ENCODE assay signal across 1 cellular context in genomic region chr11:65911682-65912568, GRCh38.
TF ChIP-seq lines count a peak whose summit lies in the region.

No MANE protein-coding gene starts in this region.

TF ChIP-seq in SK-N-SH, 30 proteins besides CTCF, POLR2A, EP300 and RAD21:
- TF ChIP-seq TAF1 (IDR thresholded peaks at IDR 0.05; ENCODE audit: borderline replicate concordance, low read depth, low read length) (peak; percentile 31; the same call in 1 of the 2 replicates), MXI1 (IDR thresholded peaks at IDR 0.05; ENCODE audit: low read depth, low read length) (no peak), JUND (IDR thresholded peaks at IDR 0.05) (no peak), NFIC (IDR thresholded peaks at IDR 0.05; ENCODE audit: borderline replicate concordance) (peak; percentile 68), MEF2A (IDR thresholded peaks at IDR 0.05; ENCODE audit: borderline replicate concordance, low read depth) (no peak), USF2 (IDR thresholded peaks at IDR 0.05; ENCODE audit: borderline replicate concordance, low read depth, low read length) (no peak), CHD2 (IDR thresholded peaks at IDR 0.05; ENCODE audit: low read length, partially characterized antibody) (no peak), FOXM1 (IDR thresholded peaks at IDR 0.05; ENCODE audit: low read depth) (no peak), POLR2AphosphoS5 (IDR thresholded peaks at IDR 0.05; ENCODE audit: low read depth, low read length) (peak; percentile 53; the same call in 1 of the 2 replicates), FOSL2 (IDR thresholded peaks at IDR 0.05; ENCODE audit: borderline replicate concordance, low read depth) (peak; percentile 38; the same call in 1 of the 2 replicates), TEAD4 (IDR thresholded peaks at IDR 0.05; ENCODE audit: borderline replicate concordance, insufficient read depth) (no peak), YY1 (IDR thresholded peaks at IDR 0.05; ENCODE audit: low read depth) (no peak), RCOR1 (IDR thresholded peaks at IDR 0.05; ENCODE audit: low read length) (no peak), RFX5 (IDR thresholded peaks at IDR 0.05; ENCODE audit: low read length) (no peak), ELF1 (IDR thresholded peaks at IDR 0.05) (no peak), NRF1 (IDR thresholded peaks at IDR 0.05; ENCODE audit: low read depth, low read length) (no peak), TCF12 (IDR thresholded peaks at IDR 0.05) (peak; percentile 45; the same call in 1 of the 2 replicates), RXRA (IDR thresholded peaks at IDR 0.05; ENCODE audit: borderline replicate concordance, low read depth) (0 out of 2 replicates have a peak, but pooled peaks have one; percentile 7), EZH2phosphoT487 (IDR thresholded peaks at IDR 0.05; ENCODE audit: borderline replicate concordance, low read depth) (no peak), FOXJ3 (CRISPR knock-in tag; IDR thresholded peaks at IDR 0.05) (no peak), SIN3A (IDR thresholded peaks at IDR 0.05; ENCODE audit: borderline replicate concordance, low read depth, low read length) (0 out of 2 replicates have a peak, but pooled peaks have one; percentile 44), GABPA (IDR thresholded peaks at IDR 0.05; ENCODE audit: low read depth) (peak; percentile 50), GATA2 (CRISPR knock-in tag; IDR thresholded peaks at IDR 0.05) (no peak), SMC3 (IDR thresholded peaks at IDR 0.05; ENCODE audit: low read depth, low read length) (peak; percentile 27; the same call in 1 of the 2 replicates), REST (IDR thresholded peaks at IDR 0.05; ENCODE audit: low read depth, low read length) (peak; percentile 64; the same call in 1 of the 2 replicates)
- TF ChIP-seq, protein P1, sequence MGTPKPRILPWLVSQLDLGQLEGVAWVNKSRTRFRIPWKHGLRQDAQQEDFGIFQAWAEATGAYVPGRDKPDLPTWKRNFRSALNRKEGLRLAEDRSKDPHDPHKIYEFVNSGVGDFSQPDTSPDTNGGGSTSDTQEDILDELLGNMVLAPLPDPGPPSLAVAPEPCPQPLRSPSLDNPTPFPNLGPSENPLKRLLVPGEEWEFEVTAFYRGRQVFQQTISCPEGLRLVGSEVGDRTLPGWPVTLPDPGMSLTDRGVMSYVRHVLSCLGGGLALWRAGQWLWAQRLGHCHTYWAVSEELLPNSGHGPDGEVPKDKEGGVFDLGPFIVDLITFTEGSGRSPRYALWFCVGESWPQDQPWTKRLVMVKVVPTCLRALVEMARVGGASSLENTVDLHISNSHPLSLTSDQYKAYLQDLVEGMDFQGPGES (IDR thresholded peaks at IDR 0.05; ENCODE audit: low read depth, low read length) = no peak
- TF ChIP-seq, protein P2, sequence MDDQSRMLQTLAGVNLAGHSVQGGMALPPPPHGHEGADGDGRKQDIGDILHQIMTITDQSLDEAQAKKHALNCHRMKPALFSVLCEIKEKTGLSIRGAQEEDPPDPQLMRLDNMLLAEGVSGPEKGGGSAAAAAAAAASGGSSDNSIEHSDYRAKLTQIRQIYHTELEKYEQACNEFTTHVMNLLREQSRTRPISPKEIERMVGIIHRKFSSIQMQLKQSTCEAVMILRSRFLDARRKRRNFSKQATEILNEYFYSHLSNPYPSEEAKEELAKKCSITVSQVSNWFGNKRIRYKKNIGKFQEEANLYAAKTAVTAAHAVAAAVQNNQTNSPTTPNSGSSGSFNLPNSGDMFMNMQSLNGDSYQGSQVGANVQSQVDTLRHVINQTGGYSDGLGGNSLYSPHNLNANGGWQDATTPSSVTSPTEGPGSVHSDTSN (IDR thresholded peaks at IDR 0.05) = 0 out of 2 replicates have a peak, but pooled peaks have one; percentile 5
- TF ChIP-seq, protein P3, sequence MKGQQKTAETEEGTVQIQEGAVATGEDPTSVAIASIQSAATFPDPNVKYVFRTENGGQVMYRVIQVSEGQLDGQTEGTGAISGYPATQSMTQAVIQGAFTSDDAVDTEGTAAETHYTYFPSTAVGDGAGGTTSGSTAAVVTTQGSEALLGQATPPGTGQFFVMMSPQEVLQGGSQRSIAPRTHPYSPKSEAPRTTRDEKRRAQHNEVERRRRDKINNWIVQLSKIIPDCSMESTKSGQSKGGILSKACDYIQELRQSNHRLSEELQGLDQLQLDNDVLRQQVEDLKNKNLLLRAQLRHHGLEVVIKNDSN (IDR thresholded peaks at IDR 0.05; ENCODE audit: borderline replicate concordance, low read depth) = peak; percentile 59; the same call in 1 of the 2 replicates
- TF ChIP-seq, protein P4, sequence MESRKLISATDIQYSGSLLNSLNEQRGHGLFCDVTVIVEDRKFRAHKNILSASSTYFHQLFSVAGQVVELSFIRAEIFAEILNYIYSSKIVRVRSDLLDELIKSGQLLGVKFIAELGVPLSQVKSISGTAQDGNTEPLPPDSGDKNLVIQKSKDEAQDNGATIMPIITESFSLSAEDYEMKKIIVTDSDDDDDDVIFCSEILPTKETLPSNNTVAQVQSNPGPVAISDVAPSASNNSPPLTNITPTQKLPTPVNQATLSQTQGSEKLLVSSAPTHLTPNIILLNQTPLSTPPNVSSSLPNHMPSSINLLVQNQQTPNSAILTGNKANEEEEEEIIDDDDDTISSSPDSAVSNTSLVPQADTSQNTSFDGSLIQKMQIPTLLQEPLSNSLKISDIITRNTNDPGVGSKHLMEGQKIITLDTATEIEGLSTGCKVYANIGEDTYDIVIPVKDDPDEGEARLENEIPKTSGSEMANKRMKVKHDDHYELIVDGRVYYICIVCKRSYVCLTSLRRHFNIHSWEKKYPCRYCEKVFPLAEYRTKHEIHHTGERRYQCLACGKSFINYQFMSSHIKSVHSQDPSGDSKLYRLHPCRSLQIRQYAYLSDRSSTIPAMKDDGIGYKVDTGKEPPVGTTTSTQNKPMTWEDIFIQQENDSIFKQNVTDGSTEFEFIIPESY (IDR thresholded peaks at IDR 0.05; ENCODE audit: borderline replicate concordance, low read depth) = no peak
- TF ChIP-seq, protein P5, sequence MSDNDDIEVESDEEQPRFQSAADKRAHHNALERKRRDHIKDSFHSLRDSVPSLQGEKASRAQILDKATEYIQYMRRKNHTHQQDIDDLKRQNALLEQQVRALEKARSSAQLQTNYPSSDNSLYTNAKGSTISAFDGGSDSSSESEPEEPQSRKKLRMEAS (IDR thresholded peaks at IDR 0.05; ENCODE audit: low read depth) = peak; percentile 80
